10 cellular contexts compared by ENCODE assay signal in genomic region chr12:8285681-8286080, GRCh38. TPM values are rescaled to one million over a fixed set of nuclear protein-coding genes. Genes with fewer than 3 reads are reported as not detected.
DNase-seq lines count a peak whose midpoint lies in the region; ATAC-seq and TF ChIP-seq lines count a peak whose summit lies in the region.
"Not testable (repeated sequence)": the region's sequence is repeated elsewhere in the genome, so short reads cannot be mapped to it uniquely, and the experiment has no call there.
"Had no signal": no experiment of that assay in that cellular context is flagged by ENCODE, and none has a peak within 500 bp of the region (broad histone marks: within the 10 kb centered on the region; RNA-seq: fewer than 3 reads in every experiment).

No MANE protein-coding gene starts in this region.

- not testable (repeated sequence) for H3K4me3 Mint-ChIP-seq in neural crest cell; stimulated activated naive CD8-positive, alpha-beta T cell treated with anti-CD3 and anti-CD28 coated beads, Interleukin-15, amount 100 ng/mL, for 72 hours

- H3K4me3 ChIP-seq in LNCaP clone FGC (ENCODE audit: low read depth, low read length); epithelial cell of esophagus (ENCODE audit: low read length): not testable (repeated sequence)

- not testable (repeated sequence) for H3K9me3 Mint-ChIP-seq in neural crest cell; stimulated activated naive CD8-positive, alpha-beta T cell treated with anti-CD3 and anti-CD28 coated beads, Interleukin-15, amount 100 ng/mL, for 72 hours

- peak overlapping the region; percentile 27 for H3K27ac Mint-ChIP-seq in neural crest cell (ENCODE audit: unreplicated experiment)
- H3K27ac Mint-ChIP-seq in stimulated activated naive CD8-positive, alpha-beta T cell treated with anti-CD3 and anti-CD28 coated beads, Interleukin-15, amount 100 ng/mL, for 72 hours = peak overlapping the region; percentile 2 to 67

- H3K27me3 Mint-ChIP-seq in neural crest cell (ENCODE audit: low read depth); stimulated activated naive CD8-positive, alpha-beta T cell treated with anti-CD3 and anti-CD28 coated beads, Interleukin-15, amount 100 ng/mL, for 72 hours: not testable (repeated sequence)

- not testable (repeated sequence) for H3K36me3 Mint-ChIP-seq in neural crest cell (ENCODE audit: low read depth)

- H3K4me1 Mint-ChIP-seq in neural crest cell = peaks cover 12% of the 10 kb centered on the region
- H3K4me1 Mint-ChIP-seq in stimulated activated naive CD8-positive, alpha-beta T cell treated with anti-CD3 and anti-CD28 coated beads, Interleukin-15, amount 100 ng/mL, for 72 hours = not testable (repeated sequence)

- not testable (repeated sequence) for ATAC-seq in stimulated activated naive CD8-positive, alpha-beta T cell treated with anti-CD3 and anti-CD28 coated beads, Interleukin-15, amount 100 ng/mL, for 72 hours

- peak; percentile 4 for DNase-seq in DMS79 (lab: John Stamatoyannopoulos, UW)
- DNase-seq in LNCaP clone FGC (ENCODE audit: low read depth) = peak; percentile 67
- peak; percentile 1 for DNase-seq in SIG-M5 treated with dmso at 0.1 percent for 504 hours (lab: John Stamatoyannopoulos, UW; ENCODE audit: unreplicated experiment)
- DNase-seq in epithelial cell of esophagus (ENCODE audit: low read depth) = peak; percentile 81
- DNase-seq in islet precursor cell = peak; percentile 65
- not testable (repeated sequence) for DNase-seq in neural crest cell (ENCODE audit: low read depth, low spot score); stimulated activated naive CD8-positive, alpha-beta T cell treated with anti-CD3 and anti-CD28 coated beads, Interleukin-15, amount 100 ng/mL, for 72 hours

- not testable (repeated sequence) for TF ChIP-seq CTCF in LNCaP clone FGC (IDR thresholded peaks at IDR 0.05; ENCODE audit: control insufficient read depth, extremely low read depth, insufficient read depth); epithelial cell of esophagus (IDR thresholded peaks at IDR 0.05; ENCODE audit: insufficient read depth, low read depth, low read length, missing control alignments); neural crest cell (conservative IDR thresholded peaks at IDR 0.05)

RNA-seq across cellular contexts. Expression of gene FAM90A1, which starts 58.3 kb away (rescaled TPM):
- not detected in 2 replicates for total RNA-seq in neural crest cell
- total RNA-seq: A172, G401, IMR-90 had no signal
